Comparison of ENCODE assay signal across 1 cellular context in genomic region chr4:45482346-45482745, GRCh38.
TF ChIP-seq lines count a peak whose summit lies in the region.

No MANE protein-coding gene starts in this region.

TF ChIP-seq in HEK293, 187 proteins besides CTCF, POLR2A, EP300 and RAD21 (continued from another document):
- TF ChIP-seq, protein P1, sequence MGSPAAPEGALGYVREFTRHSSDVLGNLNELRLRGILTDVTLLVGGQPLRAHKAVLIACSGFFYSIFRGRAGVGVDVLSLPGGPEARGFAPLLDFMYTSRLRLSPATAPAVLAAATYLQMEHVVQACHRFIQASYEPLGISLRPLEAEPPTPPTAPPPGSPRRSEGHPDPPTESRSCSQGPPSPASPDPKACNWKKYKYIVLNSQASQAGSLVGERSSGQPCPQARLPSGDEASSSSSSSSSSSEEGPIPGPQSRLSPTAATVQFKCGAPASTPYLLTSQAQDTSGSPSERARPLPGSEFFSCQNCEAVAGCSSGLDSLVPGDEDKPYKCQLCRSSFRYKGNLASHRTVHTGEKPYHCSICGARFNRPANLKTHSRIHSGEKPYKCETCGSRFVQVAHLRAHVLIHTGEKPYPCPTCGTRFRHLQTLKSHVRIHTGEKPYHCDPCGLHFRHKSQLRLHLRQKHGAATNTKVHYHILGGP (tag by site-specific recombination; IDR thresholded peaks at IDR 0.05), result no peak
- TF ChIP-seq GLIS2 (tag by site-specific recombination; IDR thresholded peaks at IDR 0.05), result no peak
- no peak for TF ChIP-seq REST (tag by site-specific recombination; IDR thresholded peaks at IDR 0.05)
- TF ChIP-seq ATF2 (tag by site-specific recombination; IDR thresholded peaks at IDR 0.05; ENCODE audit: low read depth), result no peak
- peak; percentile 43; the same call in 1 of the 2 replicates for TF ChIP-seq ZBTB8A (tag by site-specific recombination; IDR thresholded peaks at IDR 0.05)
- TF ChIP-seq TSHZ1 (tag by site-specific recombination; IDR thresholded peaks at IDR 0.05; ENCODE audit: borderline replicate concordance), result no peak
- TF ChIP-seq ZNF776 (tag by site-specific recombination; IDR thresholded peaks at IDR 0.05; ENCODE audit: borderline replicate concordance), result no peak
- no peak for TF ChIP-seq ZNF629 (tag by site-specific recombination; IDR thresholded peaks at IDR 0.05)
- TF ChIP-seq, protein P2, sequence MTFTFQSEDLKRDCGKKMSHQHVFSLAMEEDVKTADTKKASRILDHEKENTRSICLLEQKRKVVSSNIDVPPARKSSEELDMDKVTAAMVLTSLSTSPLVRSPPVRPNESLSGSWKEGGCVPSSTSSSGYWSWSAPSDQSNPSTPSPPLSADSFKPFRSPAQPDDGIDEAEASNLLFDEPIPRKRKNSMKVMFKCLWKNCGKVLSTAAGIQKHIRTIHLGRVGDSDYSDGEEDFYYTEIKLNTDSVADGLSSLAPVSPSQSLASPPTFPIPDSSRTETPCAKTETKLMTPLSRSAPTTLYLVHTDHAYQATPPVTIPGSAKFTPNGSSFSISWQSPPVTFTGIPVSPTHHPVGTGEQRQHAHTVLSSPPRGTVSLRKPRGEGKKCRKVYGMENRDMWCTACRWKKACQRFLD (tag by site-specific recombination; IDR thresholded peaks at IDR 0.05), result no peak
- TF ChIP-seq ZNF394 (tag by site-specific recombination; IDR thresholded peaks at IDR 0.05; ENCODE audit: borderline replicate concordance), result peak; percentile 83; the same call in 1 of the 2 replicates
- no peak for TF ChIP-seq YY1 (tag by site-specific recombination; IDR thresholded peaks at IDR 0.05)
- TF ChIP-seq ZNF169 (tag by site-specific recombination; IDR thresholded peaks at IDR 0.05), result no peak
- no peak for TF ChIP-seq ZNF76 (tag by site-specific recombination; IDR thresholded peaks at IDR 0.05; ENCODE audit: borderline replicate concordance, low read depth)
- TF ChIP-seq KLF8 (tag by site-specific recombination; IDR thresholded peaks at IDR 0.05), result no peak
- TF ChIP-seq MZF1 (tag by site-specific recombination; IDR thresholded peaks at IDR 0.05; ENCODE audit: borderline replicate concordance), result no peak
- TF ChIP-seq, protein P3, sequence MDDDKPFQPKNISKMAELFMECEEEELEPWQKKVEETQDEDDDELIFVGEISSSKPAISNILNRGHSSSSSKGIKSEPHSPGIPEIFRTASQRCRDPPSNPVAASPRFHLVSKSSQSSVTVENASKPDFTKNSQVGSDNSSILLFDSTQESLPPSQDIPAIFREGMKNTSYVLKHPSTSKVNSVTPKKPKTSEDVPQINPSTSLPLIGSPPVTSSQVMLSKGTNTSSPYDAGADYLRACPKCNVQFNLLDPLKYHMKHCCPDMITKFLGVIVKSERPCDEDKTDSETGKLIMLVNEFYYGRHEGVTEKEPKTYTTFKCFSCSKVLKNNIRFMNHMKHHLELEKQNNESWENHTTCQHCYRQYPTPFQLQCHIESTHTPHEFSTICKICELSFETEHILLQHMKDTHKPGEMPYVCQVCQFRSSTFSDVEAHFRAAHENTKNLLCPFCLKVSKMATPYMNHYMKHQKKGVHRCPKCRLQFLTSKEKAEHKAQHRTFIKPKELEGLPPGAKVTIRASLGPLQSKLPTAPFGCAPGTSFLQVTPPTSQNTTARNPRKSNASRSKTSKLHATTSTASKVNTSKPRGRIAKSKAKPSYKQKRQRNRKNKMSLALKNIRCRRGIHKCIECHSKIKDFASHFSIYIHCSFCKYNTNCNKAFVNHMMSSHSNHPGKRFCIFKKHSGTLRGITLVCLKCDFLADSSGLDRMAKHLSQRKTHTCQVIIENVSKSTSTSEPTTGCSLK (tag by site-specific recombination; IDR thresholded peaks at IDR 0.05), result no peak
- TF ChIP-seq ZBTB10 (tag by site-specific recombination; IDR thresholded peaks at IDR 0.05), result no peak
- peak; percentile 52; the same call in 1 of the 2 replicates for TF ChIP-seq ZNF140 (tag by site-specific recombination; IDR thresholded peaks at IDR 0.05)
- no peak for TF ChIP-seq ZNF214 (tag by site-specific recombination; IDR thresholded peaks at IDR 0.05; ENCODE audit: borderline replicate concordance)
- peak; percentile 73; the same call in 1 of the 2 replicates for TF ChIP-seq ZNF518A (tag by site-specific recombination; conservative IDR thresholded peaks at IDR 0.05; ENCODE audit: low read depth)
- no peak for TF ChIP-seq ZNF280D (tag by site-specific recombination; IDR thresholded peaks at IDR 0.05)
- TF ChIP-seq MEIS1 (CRISPR knock-in tag; IDR thresholded peaks at IDR 0.05; ENCODE audit: borderline replicate concordance), result no peak
- TF ChIP-seq ZNF23 (tag by site-specific recombination; IDR thresholded peaks at IDR 0.05; ENCODE audit: borderline replicate concordance), result no peak
- TF ChIP-seq ZNF701 (tag by site-specific recombination; IDR thresholded peaks at IDR 0.05), result no peak
